Comparison of ENCODE assay signal across 1 cellular context in the genomic region with DNA sequence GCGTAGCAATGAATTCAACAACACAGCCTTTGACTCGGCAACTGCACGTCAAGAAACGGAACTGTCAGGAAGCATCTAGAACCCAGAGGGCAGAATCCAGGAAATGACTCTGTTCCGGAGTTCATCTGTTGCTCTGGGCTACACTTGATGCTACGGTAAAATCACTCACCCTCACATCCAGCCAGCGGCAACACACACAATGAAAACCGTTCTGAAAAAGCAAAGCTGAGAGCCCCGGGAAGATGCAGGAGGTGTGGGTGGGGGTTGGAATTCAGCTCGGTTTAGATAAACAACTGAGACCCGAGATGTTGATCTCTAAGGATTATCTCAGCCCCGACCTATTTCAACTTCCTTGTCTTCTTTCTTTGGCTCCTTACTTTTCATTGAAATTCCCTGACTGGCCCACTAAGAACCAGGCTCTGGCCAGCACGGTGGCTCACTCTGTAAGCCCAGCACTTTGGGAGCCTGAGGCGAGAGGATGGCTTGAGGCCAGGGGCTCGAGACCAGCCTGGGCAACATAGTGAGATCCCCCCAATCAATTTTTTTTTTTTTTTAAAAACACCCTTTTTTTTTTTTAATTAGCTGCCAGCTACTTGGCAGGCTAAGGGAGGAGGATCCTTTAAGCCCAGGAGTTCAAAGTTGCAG.
A peak's percentile ranks its signal among the peaks of the same experiment; 100 is the strongest.
TF ChIP-seq lines count a peak whose summit lies in the region.

No MANE protein-coding gene starts in this region.

TF ChIP-seq in endothelial cell of umbilical vein, 7 proteins besides CTCF, POLR2A, EP300 and RAD21 (continued from another document):
- TF ChIP-seq EZH2 (IDR thresholded peaks at IDR 0.05; ENCODE audit: borderline replicate concordance, low read depth, low read length, severe bottlenecking) (no peak), FOS (IDR thresholded peaks at IDR 0.05; ENCODE audit: borderline replicate concordance, insufficient read depth, low read length) (peak; percentile 85), POLR2AphosphoS5 (IDR thresholded peaks at IDR 0.05; ENCODE audit: insufficient read depth, low read depth, low read length) (peak; percentile 89), MAX (IDR thresholded peaks at IDR 0.05; ENCODE audit: insufficient read depth, insufficient read length) (no peak), GATA2 (IDR thresholded peaks at IDR 0.05; ENCODE audit: insufficient read depth, insufficient read length, low read depth, low read length) (peak; percentile 87), MYC (IDR thresholded peaks at IDR 0.05; ENCODE audit: low read depth, low read length) (no peak)
